ENCODE assay signal across 8 cellular contexts in the genomic region with DNA sequence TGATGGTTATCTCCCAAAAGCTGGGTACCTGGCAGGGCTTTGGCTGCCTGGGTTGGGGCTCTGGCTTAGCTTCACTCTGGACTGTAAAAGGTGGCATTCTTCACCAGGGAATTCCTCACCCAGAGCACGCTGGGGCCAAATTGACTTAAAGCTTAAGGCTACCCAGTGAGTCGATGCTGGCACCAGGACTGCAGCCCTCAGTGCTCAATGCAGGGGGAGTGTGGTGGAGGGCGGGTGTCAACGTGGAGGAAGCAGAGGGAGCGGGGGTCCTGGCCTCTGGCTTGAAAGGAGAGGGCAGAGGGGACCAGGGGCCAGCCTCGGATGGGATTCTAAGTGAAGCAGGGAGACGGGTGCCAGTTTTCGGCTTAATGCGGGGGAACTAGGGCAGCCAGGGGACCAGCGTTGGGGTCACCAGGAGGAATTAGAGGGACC. TPM values are rescaled to one million over a fixed set of nuclear protein-coding genes. Genes with fewer than 3 reads are reported as not detected.
DNase-seq lines count a peak whose midpoint lies in the region; FAIRE-seq and TF ChIP-seq lines count a peak whose summit lies in the region.

No MANE protein-coding gene starts in this region.

- peak; percentile 28 for DNase-seq in NCI-H69 (lab: John Stamatoyannopoulos, UW)
- no peak for DNase-seq in H1 (ENCODE audit: low read depth in 1 of 2, low spot score in 2 of 2)
- no peak for DNase-seq in hippocampal formation (lab: John Stamatoyannopoulos, UW)
- DNase-seq in activated CD8-positive, alpha-beta memory T cell treated with anti-CD3 and anti-CD28 coated beads, Interleukin-2, amount 50 U/mL, for 4 hours, result no peak
- DNase-seq in GM10266 (ENCODE audit: extremely low spot score), result no peak
- DNase-seq in Kasumi-1 (lab: John Stamatoyannopoulos, UW), result no peak

- H3K27me3 ChIP-seq in H1 (replicated peaks in 1 of 4; ENCODE audit: control insufficient read depth in 3 of 4, extremely low read depth in 1 of 4, insufficient read depth in 3 of 4, low read length in 3 of 4) (no peaks in the 10 kb centered on the region), neuron (ENCODE audit: insufficient read depth, low read length) (no peaks in the 10 kb centered on the region)

- FAIRE-seq in H1 (lab: Jason Lieb, UNC), result no peak

- H3K9me3 ChIP-seq in ES-I3 (ENCODE audit: control insufficient read depth, insufficient read depth, low read length), result no peaks in the 10 kb centered on the region
- no peaks in the 10 kb centered on the region for H3K9me3 ChIP-seq in H1 (ENCODE audit: insufficient read depth in 2 of 2, low read depth in 1 of 2, low read length in 1 of 2)
- H3K9me3 ChIP-seq in neuron (ENCODE audit: low read length), result no peaks in the 10 kb centered on the region

- H3K23me2 ChIP-seq in H1 (ENCODE audit: low read depth, low read length), result peaks cover 3% of the 10 kb centered on the region; the same call in 1 of the 2 replicates

- H3K23ac ChIP-seq in H1 (ENCODE audit: insufficient read length), result no peak overlapping the region

- no peak overlapping the region for H3K14ac ChIP-seq in H1 (ENCODE audit: insufficient read length)

- no peak overlapping the region for H2BK20ac ChIP-seq in H1 (ENCODE audit: low read length)

- WGBS in H1 (ENCODE audit: extremely low coverage in 1 of 2, insufficient coverage in 1 of 2, insufficient read length in 1 of 2, insufficient replicate concordance in 2 of 2, low coverage in 1 of 2, low lambda C conversion rate in 2 of 2, missing lambda C conversion rate in 1 of 2), 2 experiments, result 54% methylated on average over 2 of the region's 10 CpGs; no CpG with 5 or more reads in 1 of the 2 experiments

- H4K8ac ChIP-seq in H1 (ENCODE audit: extremely low read depth, insufficient read depth, low read length), result no peak overlapping the region

- no peak overlapping the region for H2BK12ac ChIP-seq in H1 (ENCODE audit: low read depth, low read length)

- H3K36me3 ChIP-seq in ES-I3 (ENCODE audit: insufficient read depth, low read length), result peaks cover 8% of the 10 kb centered on the region; the same call in 1 of the 2 replicates
- peaks cover 0 to 27% (median 13%) of the 10 kb centered on the region in 4 experiments; a peak in 5 of 8 replicates for H3K36me3 ChIP-seq in H1 (ENCODE audit: control insufficient read depth in 2 of 4, insufficient read depth in 4 of 4, low read length in 3 of 4)
- H3K36me3 ChIP-seq in neuron (ENCODE audit: insufficient read depth, low read length), result peaks cover 25% of the 10 kb centered on the region

- H2BK5ac ChIP-seq in H1 (ENCODE audit: low read depth, low read length), result no peak overlapping the region

- no peak for TF ChIP-seq RAD21 in H1 (IDR thresholded peaks at IDR 0.05 in 1 of 2, conservative IDR thresholded peaks at IDR 0.05 in 1 of 2; ENCODE audit: low read depth in 2 of 2, low read length in 2 of 2)

- no peak for TF ChIP-seq POLR2A in H1 (IDR thresholded peaks at IDR 0.05; ENCODE audit: control extremely low read depth in 1 of 2, low read depth in 2 of 2, low read length in 2 of 2)

- H2AFZ ChIP-seq in H1 (ENCODE audit: low read length), result no peak overlapping the region
- H2AFZ ChIP-seq in neuron (ENCODE audit: low read depth, low read length), result no peak overlapping the region

- no peak overlapping the region for H4K91ac ChIP-seq in H1 (replicated peaks; ENCODE audit: insufficient read length, low read length)

- H2BK120ac ChIP-seq in H1 (replicated peaks; ENCODE audit: low read depth, low read length), result no peak overlapping the region

- H3K9ac ChIP-seq in ES-I3 (ENCODE audit: low read depth, low read length) (peak overlapping the region; percentile 56), H1 (replicated peaks in 1 of 4; ENCODE audit: extremely low read depth in 1 of 4, low read depth in 3 of 4, low read length in 3 of 4) (no peak overlapping the region; a peak in 1 of 7 replicates)

- no peak overlapping the region for H3K4ac ChIP-seq in H1 (replicated peaks; ENCODE audit: insufficient read length, low read depth, low read length)

- no peak overlapping the region for H2BK15ac ChIP-seq in H1 (ENCODE audit: low read length)

- H4K5ac ChIP-seq in H1 (ENCODE audit: insufficient read length, low read depth, low read length), result no peak overlapping the region

- H4K20me1 ChIP-seq in H1 (replicated peaks in 1 of 2; ENCODE audit: control insufficient read depth in 1 of 2, insufficient read depth in 2 of 2, low read length in 2 of 2), result peaks cover 0 to 9% of the 10 kb centered on the region in 2 experiments

- POLR2A ChIA-PET in H1 (lab: Charles Lee; ENCODE audit: partially characterized antibody), result interaction anchor here (1.2 to 2.9 kb wide), 6 partner anchors 9 to 46 kb away, joined by 5 to 9 read pairs (median 6); partner anchors contain the start of genes ATP6AP1 and RPL10

- no peak for TF ChIP-seq EP300 in H1 (IDR thresholded peaks at IDR 0.05; ENCODE audit: borderline replicate concordance in 1 of 2, low read depth in 2 of 2, low read length in 2 of 2)

- peak overlapping the region; percentile 47 to 72 for H3K4me2 ChIP-seq in H1 (ENCODE audit: insufficient read depth in 1 of 2, low read depth in 2 of 2, low read length in 2 of 2)

- H3K27ac ChIP-seq in H1 (ENCODE audit: low read depth, low read length), result no peak overlapping the region

- no peak overlapping the region for H3K56ac ChIP-seq in H1 (replicated peaks; ENCODE audit: insufficient read length, low read depth, low read length)

- peaks cover 0 to 6% of the 10 kb centered on the region in 2 experiments; a peak in 2 of 4 replicates for H3K79me2 ChIP-seq in H1 (ENCODE audit: control insufficient read depth in 1 of 2, insufficient read depth in 2 of 2, low read length in 2 of 2)

- CTCF ChIA-PET in H1 (lab: Charles Lee; ENCODE audit: partially characterized antibody), result interaction anchor here (0.6 to 1.5 kb wide), 5 partner anchors 11 to 97 kb away, joined by 3 to 4 read pairs (median 3); no protein-coding TSS in a partner anchor

- no peak for TF ChIP-seq CTCF in H1 (IDR thresholded peaks at IDR 0.05; ENCODE audit: control extremely low read depth in 1 of 3, insufficient read depth in 1 of 3, low read depth in 1 of 3, low read length in 3 of 3)
- no peak for TF ChIP-seq CTCF in GM10266 (IDR thresholded peaks at IDR 0.05; ENCODE audit: control insufficient read depth, insufficient read depth, low read depth, missing control alignments)

- H3K79me1 ChIP-seq in H1 (ENCODE audit: low read depth, low read length), result no peaks in the 10 kb centered on the region; the same call in 1 of the 2 replicates

- peak overlapping the region in 3 of 4 experiments; percentile 10 to 71 (median 57); a peak in 5 of 8 replicates for H3K4me3 ChIP-seq in H1 (ENCODE audit: extremely low read depth in 1 of 4, insufficient read depth in 2 of 4, low read depth in 3 of 4, low read length in 4 of 4)
- H3K4me3 ChIP-seq in neuron (ENCODE audit: low read length), result peak overlapping the region; percentile 34

- no peak overlapping the region for H2AK5ac ChIP-seq in H1 (ENCODE audit: low read depth, low read length)

- H3K18ac ChIP-seq in H1 (ENCODE audit: extremely low read depth, low read length), result no peak overlapping the region; the same call in 1 of the 2 replicates

- no peaks in the 10 kb centered on the region; the same call in 1 of the 2 replicates for H3K4me1 ChIP-seq in ES-I3 (ENCODE audit: insufficient read depth, low read length)
- H3K4me1 ChIP-seq in H1 (replicated peaks in 1 of 4; ENCODE audit: control insufficient read depth in 3 of 4, insufficient read depth in 4 of 4, low read length in 3 of 4), result peaks cover 0 to 4% (median 0%) of the 10 kb centered on the region in 4 experiments; a peak in 2 of 7 replicates
- H3K4me1 ChIP-seq in neuron (ENCODE audit: insufficient read depth, low read length), result peaks cover 21% of the 10 kb centered on the region

RNA-seq across cellular contexts. Expression of gene FAM50A, which starts 0.4 kb away (rescaled TPM):
- 48.7 and 51.7 TPM in 2 replicates for total RNA-seq in H1 (2021; fragmentation: NEBNext Ultra II Directional; extraction: Animal tissue kit (Norgen Biotek cat#: 25700))
- 30.7 and 37.2 TPM in 2 replicates for polyA plus RNA-seq in H1 (2011; rRNA removed)
- polyA plus RNA-seq in H1 (2011; cell fraction: cytosol; rRNA removed), result 57.1 TPM
- polyA plus RNA-seq in H1 (2011; cell fraction: nucleus; rRNA removed), result 103 TPM
- 65.9 to 91.2 TPM (median 85.8 TPM) in 4 replicates for polyA plus RNA-seq in H1 (2012, experiment 1 of 2)
- 36.4 TPM for polyA plus RNA-seq in H1 (2012, experiment 2 of 2)
- 38.4 TPM for polyA plus RNA-seq in H1 (2013, experiment 1 of 2)
- polyA plus RNA-seq in H1 (2013, experiment 2 of 2), result 36.4 TPM
- polyA minus RNA-seq in H1 (2011; rRNA and poly(A)+ RNA removed), result 22.8 and 27.4 TPM in 2 replicates
- polyA minus RNA-seq in H1 (2011; cell fraction: cytosol; rRNA and poly(A)+ RNA removed), result 20.4 TPM
- 30.7 TPM for polyA minus RNA-seq in H1 (2011; cell fraction: nucleus; rRNA and poly(A)+ RNA removed)

RNA-seq across cellular contexts. Expression of gene GDI1, which starts 6.5 kb away (rescaled TPM):
- 83.1 and 85.8 TPM in 2 replicates for total RNA-seq in H1 (2021; fragmentation: NEBNext Ultra II Directional; extraction: Animal tissue kit (Norgen Biotek cat#: 25700))
- polyA plus RNA-seq in H1 (2011; rRNA removed), result 136 and 186 TPM in 2 replicates
- polyA plus RNA-seq in H1 (2011; cell fraction: cytosol; rRNA removed), result 165 TPM
- 503 TPM for polyA plus RNA-seq in H1 (2011; cell fraction: nucleus; rRNA removed)
- polyA plus RNA-seq in H1 (2012, experiment 1 of 2), result 116 to 127 TPM (median 122 TPM) in 4 replicates
- polyA plus RNA-seq in H1 (2012, experiment 2 of 2), result 79.9 TPM
- 74.8 TPM for polyA plus RNA-seq in H1 (2013, experiment 1 of 2)
- polyA plus RNA-seq in H1 (2013, experiment 2 of 2), result 69.1 TPM
- polyA minus RNA-seq in H1 (2011; rRNA and poly(A)+ RNA removed), result 62.8 and 81.4 TPM in 2 replicates
- 44.6 TPM for polyA minus RNA-seq in H1 (2011; cell fraction: cytosol; rRNA and poly(A)+ RNA removed)
- polyA minus RNA-seq in H1 (2011; cell fraction: nucleus; rRNA and poly(A)+ RNA removed), result 75.4 TPM

RNA-seq across cellular contexts. Expression of gene PLXNA3, which starts 14.6 kb away (rescaled TPM):
- total RNA-seq in H1 (2021; fragmentation: NEBNext Ultra II Directional; extraction: Animal tissue kit (Norgen Biotek cat#: 25700)), result 18.2 and 23.5 TPM in 2 replicates
- polyA plus RNA-seq in H1 (2011; rRNA removed), result 10.7 and 23.5 TPM in 2 replicates
- polyA plus RNA-seq in H1 (2011; cell fraction: cytosol; rRNA removed), result 8.6 TPM
- 114 TPM for polyA plus RNA-seq in H1 (2011; cell fraction: nucleus; rRNA removed)
- polyA plus RNA-seq in H1 (2012, experiment 1 of 2), result 10.0 to 23.3 TPM (median 21.7 TPM) in 4 replicates
- 6.6 TPM for polyA plus RNA-seq in H1 (2012, experiment 2 of 2)
- 12.6 TPM for polyA plus RNA-seq in H1 (2013, experiment 1 of 2)
- 9.0 TPM for polyA plus RNA-seq in H1 (2013, experiment 2 of 2)
- 7.2 and 16.0 TPM in 2 replicates for polyA minus RNA-seq in H1 (2011; rRNA and poly(A)+ RNA removed)
- polyA minus RNA-seq in H1 (2011; cell fraction: cytosol; rRNA and poly(A)+ RNA removed), result 7.0 TPM
- 31.5 TPM for polyA minus RNA-seq in H1 (2011; cell fraction: nucleus; rRNA and poly(A)+ RNA removed)

RNA-seq across cellular contexts. Expression of gene ATP6AP1, which starts 15.0 kb away (rescaled TPM):
- total RNA-seq in H1 (2021; fragmentation: NEBNext Ultra II Directional; extraction: Animal tissue kit (Norgen Biotek cat#: 25700)), result 44.6 and 46.7 TPM in 2 replicates
- 80.8 and 87.8 TPM in 2 replicates for polyA plus RNA-seq in H1 (2011; rRNA removed)
- 58.9 TPM for polyA plus RNA-seq in H1 (2011; cell fraction: cytosol; rRNA removed)
- polyA plus RNA-seq in H1 (2011; cell fraction: nucleus; rRNA removed), result 94.7 TPM
- polyA plus RNA-seq in H1 (2012, experiment 1 of 2), result 46.4 to 57.5 TPM (median 56.2 TPM) in 4 replicates
- polyA plus RNA-seq in H1 (2012, experiment 2 of 2), result 65.0 TPM
- polyA plus RNA-seq in H1 (2013, experiment 1 of 2), result 70.2 TPM
- 69.9 TPM for polyA plus RNA-seq in H1 (2013, experiment 2 of 2)
- polyA minus RNA-seq in H1 (2011; rRNA and poly(A)+ RNA removed), result 45.2 and 52.0 TPM in 2 replicates
- 37.4 TPM for polyA minus RNA-seq in H1 (2011; cell fraction: cytosol; rRNA and poly(A)+ RNA removed)
- 21.0 TPM for polyA minus RNA-seq in H1 (2011; cell fraction: nucleus; rRNA and poly(A)+ RNA removed)

RNA-seq across cellular contexts. Expression of gene TAFAZZIN, which starts 32.2 kb away (rescaled TPM):
- 23.9 and 25.3 TPM in 2 replicates for total RNA-seq in H1 (2021; fragmentation: NEBNext Ultra II Directional; extraction: Animal tissue kit (Norgen Biotek cat#: 25700))
- polyA plus RNA-seq in H1 (2011; rRNA removed), result 28.6 and 42.8 TPM in 2 replicates
- polyA plus RNA-seq in H1 (2011; cell fraction: cytosol; rRNA removed), result 41.9 TPM
- polyA plus RNA-seq in H1 (2011; cell fraction: nucleus; rRNA removed), result 150 TPM
- polyA plus RNA-seq in H1 (2012, experiment 1 of 2), result 23.5 to 41.0 TPM (median 34.1 TPM) in 4 replicates
- 26.1 TPM for polyA plus RNA-seq in H1 (2012, experiment 2 of 2)
- polyA plus RNA-seq in H1 (2013, experiment 1 of 2), result 28.9 TPM
- 26.1 TPM for polyA plus RNA-seq in H1 (2013, experiment 2 of 2)
- 13.4 and 17.8 TPM in 2 replicates for polyA minus RNA-seq in H1 (2011; rRNA and poly(A)+ RNA removed)
- 19.6 TPM for polyA minus RNA-seq in H1 (2011; cell fraction: cytosol; rRNA and poly(A)+ RNA removed)
- 34.1 TPM for polyA minus RNA-seq in H1 (2011; cell fraction: nucleus; rRNA and poly(A)+ RNA removed)
